25 cellular contexts compared by ENCODE assay signal in the genomic region with DNA sequence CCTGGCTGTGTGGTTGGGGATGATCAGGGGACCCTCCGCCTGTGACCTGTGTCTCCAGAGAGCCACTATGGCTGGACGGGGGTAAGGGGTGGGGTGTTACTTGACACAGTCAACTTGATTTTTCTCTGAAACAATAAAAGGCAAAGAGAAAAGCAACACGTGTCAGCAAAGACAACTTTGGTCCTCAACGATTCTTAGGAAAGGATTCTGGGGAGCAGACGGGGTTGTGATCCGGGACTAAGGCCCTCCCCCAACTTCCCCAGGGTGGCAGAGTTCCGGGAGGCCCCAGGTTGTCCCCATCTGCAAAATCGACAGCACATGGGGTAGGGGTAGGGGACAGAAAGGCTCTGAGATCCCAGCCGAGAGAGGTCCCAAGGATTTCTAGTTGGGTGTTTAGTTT.
"Had no signal": no experiment of that assay in that cellular context is flagged by ENCODE, and none has a peak within 500 bp of the region (broad histone marks: within the 10 kb centered on the region; RNA-seq: fewer than 3 reads in every experiment).

No MANE protein-coding gene starts in this region.

- H3K36me3 Mint-ChIP-seq: activated CD8-positive, alpha-beta memory T cell treated with anti-CD3 and anti-CD28 coated beads, Interleukin-2, amount 10 ng/mL, durations not matched to agents 7 days and 5 days; activated naive CD8-positive, alpha-beta T cell; naive thymus-derived CD4-positive, alpha-beta T cell had no signal

- H3K36me3 ChIP-seq: heart right ventricle, left ventricle myocardium inferior, spleen, tibial nerve had no signal

- ATAC-seq: activated CD4-positive, alpha-beta T cell treated with anti-CD3 and anti-CD28 coated beads for 36 hours; activated CD8-positive, alpha-beta memory T cell treated with anti-CD3 and anti-CD28 coated beads, Interleukin-2, amount 10 ng/mL, durations not matched to agents 7 days and 5 days; activated CD8-positive, alpha-beta T cell treated with anti-CD3 and anti-CD28 coated beads, Interleukin-2, amount 10 ng/mL, durations not matched to agents 7 days and 5 days; activated T-cell treated with anti-CD3 and anti-CD28 coated beads, Interleukin-2, amount 50 U/mL, for 72 hours; esophagus mucosa; foreskin keratinocyte; heart right ventricle; naive thymus-derived CD4-positive, alpha-beta T cell; right cardiac atrium had no signal

- H3K9me3 ChIP-seq: heart right ventricle, left ventricle myocardium inferior, spleen, tibial nerve had no signal

- H3K27ac ChIP-seq: foreskin keratinocyte, heart right ventricle, left ventricle myocardium inferior, spleen, tibial nerve had no signal

- DNase-seq: activated CD4-positive, alpha-beta T cell treated with anti-CD3 and anti-CD28 coated beads for 36 hours; activated CD4-positive, CD25-positive, alpha-beta regulatory T cell; activated CD8-positive, alpha-beta memory T cell treated with anti-CD3 and anti-CD28 coated beads, Interleukin-2, amount 10 ng/mL, durations not matched to agents 7 days and 5 days; activated CD8-positive, alpha-beta T cell treated with anti-CD3 and anti-CD28 coated beads, Interleukin-2, amount 10 ng/mL, durations not matched to agents 7 days and 5 days; activated naive CD4-positive, alpha-beta T cell; activated T-cell treated with anti-CD3 and anti-CD28 coated beads, Interleukin-2, amount 50 U/mL, for 72 hours; anterior cingulate cortex; endodermal cell; foreskin keratinocyte; heart right ventricle; islet precursor cell; left ventricle myocardium inferior; naive thymus-derived CD4-positive, alpha-beta T cell; occipital lobe; right cardiac atrium; spleen; stimulated activated CD4-positive, alpha-beta T cell treated with anti-CD3 and anti-CD28 coated beads, Interleukin-2, amount 100 ng/mL, for 48 hours; stimulated activated naive CD4-positive, alpha-beta T cell treated with Interleukin-2 at 50 U/mL for 16 hours; T-helper 2 cell had no signal

- H3K4me1 ChIP-seq: foreskin keratinocyte had no signal

- H3K9me3 Mint-ChIP-seq: activated T-cell treated with anti-CD3 and anti-CD28 coated beads, Interleukin-2, amount 50 U/mL, for 72 hours; central memory CD8-positive, alpha-beta T cell; dendritic cell treated with granulocyte-macrophage colony-stimulating factor and Interleukin-4, amounts not matched to agents 40 ng/mL and 50 ng/mL, for 4 days; endodermal cell had no signal

- H3K4me3 Mint-ChIP-seq: activated CD4-positive, alpha-beta T cell treated with anti-CD3 and anti-CD28 coated beads for 36 hours; activated CD8-positive, alpha-beta memory T cell treated with anti-CD3 and anti-CD28 coated beads, Interleukin-2, amount 10 ng/mL, durations not matched to agents 7 days and 5 days; activated CD8-positive, alpha-beta T cell treated with anti-CD3 and anti-CD28 coated beads, Interleukin-2, amount 10 ng/mL, durations not matched to agents 7 days and 5 days; activated naive CD8-positive, alpha-beta T cell; activated T-cell treated with anti-CD3 and anti-CD28 coated beads, Interleukin-2, amount 50 U/mL, for 72 hours; central memory CD8-positive, alpha-beta T cell; dendritic cell treated with granulocyte-macrophage colony-stimulating factor and Interleukin-4, amounts not matched to agents 40 ng/mL and 50 ng/mL, for 4 days; endodermal cell had no signal

- H3K4me3 ChIP-seq: heart right ventricle, left ventricle myocardium inferior, lung, spleen, tibial nerve had no signal

- H3K27ac Mint-ChIP-seq: activated CD4-positive, alpha-beta T cell treated with anti-CD3 and anti-CD28 coated beads for 36 hours; activated CD8-positive, alpha-beta memory T cell treated with anti-CD3 and anti-CD28 coated beads, Interleukin-2, amount 10 ng/mL, durations not matched to agents 7 days and 5 days; activated CD8-positive, alpha-beta T cell treated with anti-CD3 and anti-CD28 coated beads, Interleukin-2, amount 10 ng/mL, durations not matched to agents 7 days and 5 days; activated naive CD8-positive, alpha-beta T cell; activated T-cell treated with anti-CD3 and anti-CD28 coated beads, Interleukin-2, amount 50 U/mL, for 72 hours; dendritic cell treated with granulocyte-macrophage colony-stimulating factor and Interleukin-4, amounts not matched to agents 40 ng/mL and 50 ng/mL, for 4 days; endodermal cell had no signal
